Comparison of ENCODE assay signal across 8 cellular contexts in the genomic region with DNA sequence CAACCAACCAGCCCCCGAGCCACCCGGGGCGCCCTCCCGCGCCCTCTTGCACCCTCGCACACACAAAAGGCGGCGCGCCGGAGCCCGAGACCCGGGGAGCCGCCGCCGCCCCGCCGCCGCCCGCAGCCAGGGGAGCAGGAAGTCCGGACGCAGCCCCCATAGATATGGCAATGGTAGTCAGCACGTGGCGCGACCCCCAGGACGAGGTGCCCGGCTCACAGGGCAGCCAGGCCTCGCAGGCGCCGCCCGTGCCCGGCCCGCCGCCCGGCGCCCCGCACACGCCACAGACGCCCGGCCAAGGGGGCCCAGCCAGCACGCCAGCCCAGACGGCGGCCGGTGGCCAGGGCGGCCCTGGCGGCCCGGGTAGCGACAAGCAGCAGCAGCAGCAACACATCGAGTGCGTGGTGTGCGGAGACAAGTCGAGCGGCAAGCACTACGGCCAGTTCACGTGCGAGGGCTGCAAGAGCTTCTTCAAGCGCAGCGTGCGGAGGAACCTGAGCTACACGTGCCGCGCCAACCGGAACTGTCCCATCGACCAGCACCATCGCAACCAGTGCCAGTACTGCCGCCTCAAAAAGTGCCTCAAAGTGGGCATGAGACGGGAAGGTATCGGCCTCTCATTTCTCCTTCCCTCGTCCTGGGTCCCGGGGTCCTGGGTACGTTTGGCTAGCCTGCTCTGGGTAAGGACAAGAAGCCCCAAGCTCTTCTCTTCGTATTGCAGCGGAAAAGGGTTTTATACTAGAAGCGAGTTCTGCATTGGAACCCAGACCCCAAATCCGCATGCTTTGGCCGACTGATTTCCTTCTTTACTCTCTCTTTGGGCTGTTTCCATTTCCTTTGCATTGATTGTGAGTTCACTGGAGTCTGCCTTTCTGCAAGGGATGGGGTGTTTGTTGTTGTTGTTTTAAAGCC. TPM values are rescaled to one million over a fixed set of nuclear protein-coding genes. Genes with fewer than 3 reads are reported as not detected.
DNase-seq lines count a peak whose midpoint lies in the region; ATAC-seq and TF ChIP-seq lines count a peak whose summit lies in the region.

No MANE protein-coding gene starts in this region.

- CTCF ChIA-PET in GM10248 (lab: Yijun Ruan, JAX), result no interaction called here

- H3K27me3 ChIP-seq in left lung, result peaks cover 0 to 98% of the 10 kb centered on the region in 2 donors
- H3K27me3 ChIP-seq in tibial nerve, result no peaks in the 10 kb centered on the region

- H3K27ac ChIP-seq in left lung (peak overlapping the region; percentile 88), tibial nerve (peak overlapping the region; percentile 95 to 100 (median 98))

- ATAC-seq in left lung (no peak), GM18909 (IDR thresholded peaks at IDR 0.05; ENCODE audit: poor library complexity, unreplicated experiment) (no peak)

- peak overlapping the region; percentile 93 to 100 (median 99) for H3K27ac Mint-ChIP-seq in brain

- H3K27me3 Mint-ChIP-seq in brain, result peaks cover 71% of the 10 kb centered on the region

- peaks cover 53% of the 10 kb centered on the region for H3K36me3 Mint-ChIP-seq in brain

- peak; percentile 6 for TF ChIP-seq CTCF in NB4 (IDR thresholded peaks at IDR 0.05; ENCODE audit: low read depth, low read length)
- no peak for TF ChIP-seq CTCF in brain (conservative IDR thresholded peaks at IDR 0.05)
- no peak for TF ChIP-seq CTCF in left lung (IDR thresholded peaks at IDR 0.05)
- TF ChIP-seq CTCF in tibial nerve (IDR thresholded peaks at IDR 0.05), result no peak
- no peak for TF ChIP-seq CTCF in GM10248 (IDR thresholded peaks at IDR 0.05; ENCODE audit: control extremely low read depth, extremely low read depth, low read depth, missing control alignments)

- in situ Hi-C loops in Caki2 (cut with HindIII; ENCODE audit: low pct_unique_long_range_greater_than_20kb, low sequenced_read_pairs), result loop anchor here (25.0 kb wide), 1 partner anchor 905 kb away; no protein-coding TSS in a partner anchor

- WGBS in tibial nerve, 2 donors, result 1 to 2% methylated on average over 18 to 54 of the region's 75 CpGs

- H3K4me3 ChIP-seq in NB4 (ENCODE audit: low read depth, low read length) (peak overlapping the region; percentile 94), left lung (peak overlapping the region; percentile 48 to 57), tibial nerve (peak overlapping the region; percentile 48 to 89 (median 74))

- peaks cover 0 to 14% of the 10 kb centered on the region in 2 donors for H3K4me1 ChIP-seq in left lung
- peaks cover 0 to 8% (median 0%) of the 10 kb centered on the region in 4 donors for H3K4me1 ChIP-seq in tibial nerve

- DNase-seq in Caki2 (ENCODE audit: low read depth) (peak; percentile 68), NB4 (ENCODE audit: low read depth) (peak; percentile 89), left lung (peak; percentile 52 to 82), tibial nerve (ENCODE audit: low spot score in 2 of 2) (peak in 1 of 2 donors; percentile 4), GM10248 (ENCODE audit: extremely low spot score) (no peak), epidermal melanocyte (ENCODE audit: insufficient read length, low spot score) (no peak)

- POLR2A ChIA-PET in GM10248 (lab: Yijun Ruan, JAX), result no interaction called here

- peaks cover 0 to 12% (median 0%) of the 10 kb centered on the region in 5 experiments for H3K9me3 Mint-ChIP-seq in brain

- TF ChIP-seq EP300 in tibial nerve (IDR thresholded peaks at IDR 0.05), result peak in 1 of 2 donors; percentile 59

- H3K36me3 ChIP-seq in left lung (peaks cover 0 to 6% of the 10 kb centered on the region in 2 donors), tibial nerve (peaks cover 7 to 59% (median 10%) of the 10 kb centered on the region in 3 donors)

- intact Hi-C loops in left lung (cut with DNase I), result no loop called here

- no peaks in the 10 kb centered on the region for H3K9me3 ChIP-seq in left lung
- no peaks in the 10 kb centered on the region for H3K9me3 ChIP-seq in tibial nerve

- H3K4me3 Mint-ChIP-seq in brain, result peak overlapping the region; percentile 91 to 99 (median 96)

- peak; percentile 55 for TF ChIP-seq POLR2A in NB4 (IDR thresholded peaks at IDR 0.05; ENCODE audit: extremely low read depth, insufficient read length)
- peak in 1 of 2 donors; percentile 24 for TF ChIP-seq POLR2A in tibial nerve (IDR thresholded peaks at IDR 0.05)

- H3K4me1 Mint-ChIP-seq in brain, result peaks cover 45% of the 10 kb centered on the region

RNA-seq across cellular contexts. Expression of a gene that starts 1.7 kb away (rescaled TPM):
- 7.0 and 16.0 TPM in 2 replicates for total RNA-seq in Caki2 (2014; rRNA removed; shearing (Covaris generic); ENCODE audit: low replicate concordance)
- 60.4 TPM for polyA plus RNA-seq in brain (ENCODE audit: insufficient read depth, low read depth, low replicate concordance)
- total RNA-seq in left lung, result 10 to 100 TPM; 53.4 to 76.0 TPM
- total RNA-seq in tibial nerve, result 100 to 1,000 TPM in 3 of 4 donors, 10 to 100 TPM in 1; 70.8 to 129 (median 124) TPM

Comparison
In these comparisons a context has a peak if more than half of its experiments do, and no peak if none do; other contexts are left out.
1. DNase-seq: peak in Caki2 (single experiment), NB4 (single experiment) and left lung (2 of 2); none in GM10248 (single experiment) and epidermal melanocyte (single experiment).
2. Peak in every context shown above with its lines, with median percentiles within 50 percentile points of each other: H3K4me3 ChIP-seq.